ENCODE assay signal across 14 cellular contexts in genomic region chr9:123798203-123798602, GRCh38.
"Had no signal": no experiment of that assay in that cellular context is flagged by ENCODE, and none has a peak within 500 bp of the region (broad histone marks: within the 10 kb centered on the region; RNA-seq: fewer than 3 reads in every experiment).

No MANE protein-coding gene starts in this region.

- H3K4me1 ChIP-seq: lower lobe of right lung, stomach had no signal

- H3K4me3 ChIP-seq: lower lobe of right lung, stomach, transverse colon had no signal

- H3K27me3 ChIP-seq: stomach, transverse colon had no signal

- H3K36me3 ChIP-seq: lower lobe of right lung, stomach, transverse colon had no signal

- H3K27ac ChIP-seq: lower lobe of right lung, stomach, transverse colon had no signal

- DNase-seq: activated T-cell treated with anti-CD3 and anti-CD28 coated beads, Interleukin-2, amount 50 U/mL, for 24 hours; aorta; lower lobe of right lung; naive B cell; occipital lobe; small intestine; stimulated activated CD4-positive, alpha-beta T cell treated with anti-CD3 and anti-CD28 coated beads, Interleukin-15, amount 100 ng/mL, for 24 hours; stomach; transverse colon had no signal

- H3K9me3 ChIP-seq: lower lobe of right lung, stomach, transverse colon had no signal

- ATAC-seq: activated naive CD4-positive, alpha-beta T cell treated with anti-CD3 and anti-CD28 coated beads, Interleukin-2, amount 50 U/mL, for 72 hours; activated T-helper 17 cell treated with anti-CD3 and anti-CD28 coated beads, Interleukin-2, amount 50 U/mL, for 72 hours; left lobe of liver; lower lobe of right lung; sciatic nerve; stimulated activated memory B cell treated with anti-CD40 and anti-IgM and Interleukin-4, amounts not matched to agents 10 μg/mL and 1 μg/mL and 100 μg/mL, for 72 hours had no signal
